ENCODE assay signal across 10 cellular contexts in genomic region chr2:138689705-138690104, GRCh38.
DNase-seq lines count a peak whose midpoint lies in the region; ATAC-seq and TF ChIP-seq lines count a peak whose summit lies in the region.
"Had no signal": no experiment of that assay in that cellular context is flagged by ENCODE, and none has a peak within 500 bp of the region (broad histone marks: within the 10 kb centered on the region; RNA-seq: fewer than 3 reads in every experiment).

No MANE protein-coding gene starts in this region.

- peaks cover 12% of the 10 kb centered on the region for H3K4me1 Mint-ChIP-seq in CD8-positive, alpha-beta T cell (ENCODE audit: low read depth)
- peaks cover 20% of the 10 kb centered on the region for H3K4me1 Mint-ChIP-seq in activated naive CD8-positive, alpha-beta T cell treated with anti-CD3 and anti-CD28 coated beads, Interleukin-2, amount 50 U/mL, for 24 hours

- no peaks in the 10 kb centered on the region for H3K79me2 ChIP-seq in PC-9 (ENCODE audit: low read depth)

- no peak for TF ChIP-seq CTCF in CD8-positive, alpha-beta T cell (IDR thresholded peaks at IDR 0.05)
- no peak for TF ChIP-seq CTCF in PC-9 (conservative IDR thresholded peaks at IDR 0.05)

- no peak overlapping the region for H3K4me2 ChIP-seq in PC-9

- no peaks in the 10 kb centered on the region for H3F3A ChIP-seq in PC-9 (ENCODE audit: insufficient read depth, low read depth)

- no peaks in the 10 kb centered on the region for H3K27me3 ChIP-seq in CD8-positive, alpha-beta T cell (ENCODE audit: insufficient read depth, low read length)
- H3K27me3 ChIP-seq in PC-9 (ENCODE audit: insufficient read depth, low read depth), result no peaks in the 10 kb centered on the region
- H3K27me3 ChIP-seq: heart right ventricle had no signal

- H3K27me3 Mint-ChIP-seq in CD8-positive, alpha-beta T cell (ENCODE audit: low read depth), result no peaks in the 10 kb centered on the region
- no peaks in the 10 kb centered on the region for H3K27me3 Mint-ChIP-seq in activated naive CD8-positive, alpha-beta T cell treated with anti-CD3 and anti-CD28 coated beads, Interleukin-2, amount 50 U/mL, for 24 hours
- H3K27me3 Mint-ChIP-seq: CD4-positive, alpha-beta memory T cell had no signal

- intact Hi-C loops in CD8-positive, alpha-beta T cell (cut with DNase I, micrococcal nuclease), result no loop called here
- intact Hi-C loops in PC-9 (cut with micrococcal nuclease; ENCODE audit: unreplicated experiment), result no loop called here

- BruUV-seq in PC-9 (replicated peaks; lab: Mats Ljungman, UMichigan), result no TSS peak

- no peak overlapping the region for H2AFZ ChIP-seq in PC-9

- H3K9me3 Mint-ChIP-seq in CD8-positive, alpha-beta T cell, result no peaks in the 10 kb centered on the region
- peaks cover 13% of the 10 kb centered on the region for H3K9me3 Mint-ChIP-seq in activated naive CD8-positive, alpha-beta T cell treated with anti-CD3 and anti-CD28 coated beads, Interleukin-2, amount 50 U/mL, for 24 hours

- no peak overlapping the region for H3K4me3 Mint-ChIP-seq in CD8-positive, alpha-beta T cell
- H3K4me3 Mint-ChIP-seq in activated naive CD8-positive, alpha-beta T cell treated with anti-CD3 and anti-CD28 coated beads, Interleukin-2, amount 50 U/mL, for 24 hours, result peak overlapping the region; percentile 27
- H3K4me3 Mint-ChIP-seq: CD4-positive, alpha-beta memory T cell had no signal

- DNase-seq in CD8-positive, alpha-beta T cell, result no peak
- peak; percentile 20 for DNase-seq in KG1 (lab: John Stamatoyannopoulos, UW)
- peak; percentile 2 for DNase-seq in activated naive CD8-positive, alpha-beta T cell treated with anti-CD3 and anti-CD28 coated beads, Interleukin-2, amount 50 U/mL, for 24 hours
- no peak for DNase-seq in kidney glomerular epithelial cell (lab: John Stamatoyannopoulos, UW)
- DNase-seq in mucosa of gallbladder (ENCODE audit: low spot score), result no peak
- DNase-seq in erythroblast (lab: John Stamatoyannopoulos, UW), result no peak
- no peak for DNase-seq in PC-9
- DNase-seq: CD4-positive, alpha-beta memory T cell; heart right ventricle had no signal

- CTCF ChIA-PET in CD8-positive, alpha-beta T cell (lab: Charles Lee), result no interaction called here
- CTCF ChIA-PET in PC-9 (lab: Charles Lee), result no interaction called here

- POLR2A ChIA-PET in CD8-positive, alpha-beta T cell (lab: Charles Lee), result no interaction called here
- POLR2A ChIA-PET in PC-9 (lab: Charles Lee; ENCODE audit: unreplicated experiment), result no interaction called here

- H3K27ac ChIP-seq in CD8-positive, alpha-beta T cell (ENCODE audit: low read depth, low read length), result no peak overlapping the region
- no peak overlapping the region for H3K27ac ChIP-seq in PC-9
- H3K27ac ChIP-seq: heart right ventricle had no signal

- TF ChIP-seq POLR2A in erythroblast (IDR thresholded peaks at IDR 0.05; ENCODE audit: low read length), result no peak

- ATAC-seq in CD8-positive, alpha-beta T cell, result no peak
- ATAC-seq in GM18907 (IDR thresholded peaks at IDR 0.05; ENCODE audit: unreplicated experiment), result peak; percentile 89
- peak; percentile 93 for ATAC-seq in activated naive CD8-positive, alpha-beta T cell treated with anti-CD3 and anti-CD28 coated beads, Interleukin-2, amount 50 U/mL, for 24 hours

- no peaks in the 10 kb centered on the region for H3K9me2 ChIP-seq in PC-9 (ENCODE audit: insufficient read depth)

- H3K36me3 ChIP-seq in CD8-positive, alpha-beta T cell (ENCODE audit: insufficient read depth, low read length), result no peaks in the 10 kb centered on the region
- no peaks in the 10 kb centered on the region for H3K36me3 ChIP-seq in PC-9 (ENCODE audit: low read depth)
- H3K36me3 ChIP-seq: heart right ventricle had no signal

- peak overlapping the region; percentile 34 for H3K27ac Mint-ChIP-seq in CD8-positive, alpha-beta T cell
- peak overlapping the region; percentile 71 for H3K27ac Mint-ChIP-seq in activated naive CD8-positive, alpha-beta T cell treated with anti-CD3 and anti-CD28 coated beads, Interleukin-2, amount 50 U/mL, for 24 hours
- H3K27ac Mint-ChIP-seq: CD4-positive, alpha-beta memory T cell had no signal

- H3K36me3 Mint-ChIP-seq in CD8-positive, alpha-beta T cell, result no peaks in the 10 kb centered on the region
- no peaks in the 10 kb centered on the region for H3K36me3 Mint-ChIP-seq in activated naive CD8-positive, alpha-beta T cell treated with anti-CD3 and anti-CD28 coated beads, Interleukin-2, amount 50 U/mL, for 24 hours (ENCODE audit: low read depth)
- H3K36me3 Mint-ChIP-seq: CD4-positive, alpha-beta memory T cell had no signal

- no peaks in the 10 kb centered on the region for H3K9me3 ChIP-seq in CD8-positive, alpha-beta T cell (ENCODE audit: low read length)
- H3K9me3 ChIP-seq in PC-9 (ENCODE audit: insufficient read depth, low read depth), result no peaks in the 10 kb centered on the region

- peaks cover 21% of the 10 kb centered on the region for H3K4me1 ChIP-seq in CD8-positive, alpha-beta T cell (ENCODE audit: insufficient read depth, low read length)
- no peaks in the 10 kb centered on the region for H3K4me1 ChIP-seq in PC-9 (replicated peaks; ENCODE audit: insufficient read depth)
- H3K4me1 ChIP-seq: heart right ventricle had no signal

- H4K20me1 ChIP-seq in PC-9 (ENCODE audit: insufficient read depth), result no peaks in the 10 kb centered on the region

- H3K4me3 ChIP-seq in CD8-positive, alpha-beta T cell (ENCODE audit: low read depth, low read length), result no peak overlapping the region
- H3K4me3 ChIP-seq in PC-9, result no peak overlapping the region
- H3K4me3 ChIP-seq: heart right ventricle had no signal

Comparison
In these comparisons a context has a peak if more than half of its experiments do, and no peak if none do; other contexts are left out.
1. DNase-seq: peak in KG1 (single experiment) and activated naive CD8-positive, alpha-beta T cell treated with anti-CD3 and anti-CD28 coated beads, Interleukin-2, amount 50 U/mL, for 24 hours (single experiment); none in CD8-positive, alpha-beta T cell (0 of 7), kidney glomerular epithelial cell (single experiment), mucosa of gallbladder (single experiment), erythroblast (0 of 2) and PC-9 (0 of 2).